ENCODE assay signal across 11 cellular contexts in genomic region chr16:78957328-78958100, GRCh38.
DNase-seq lines count a peak whose midpoint lies in the region; ATAC-seq and TF ChIP-seq lines count a peak whose summit lies in the region.
"Had no signal": no experiment of that assay in that cellular context is flagged by ENCODE, and none has a peak within 500 bp of the region (broad histone marks: within the 10 kb centered on the region; RNA-seq: fewer than 3 reads in every experiment).

No MANE protein-coding gene starts in this region.

- peaks cover 0 to 14% (median 4%) of the 10 kb centered on the region in 3 donors for H3K4me1 Mint-ChIP-seq in T-cell
- H3K4me1 Mint-ChIP-seq: CD14-positive monocyte had no signal

- TF ChIP-seq CTCF in MM.1S (IDR thresholded peaks at IDR 0.05; ENCODE audit: low read length), result no peak

- H3K9me3 ChIP-seq in MM.1S (replicated peaks; ENCODE audit: insufficient read depth, low read length), result no peaks in the 10 kb centered on the region
- H3K9me3 ChIP-seq: suprapubic skin had no signal

- H3K4me2 ChIP-seq in MM.1S (ENCODE audit: low read depth, low read length), result peak overlapping the region; percentile 69

- no peaks in the 10 kb centered on the region for H3K9me3 Mint-ChIP-seq in T-cell

- peak; percentile 62 for DNase-seq in MM.1S
- peak in 2 of 34 experiments; percentile 1 to 3 for DNase-seq in T-cell
- DNase-seq in epithelial cell of prostate (ENCODE audit: low read depth, low spot score), result no peak
- peak; percentile 11 for DNase-seq in stimulated activated CD4-positive, alpha-beta T cell treated with anti-CD3 and anti-CD28 coated beads, Interleukin-2, amount 100 ng/mL, for 4 hours (ENCODE audit: low read depth)
- no peak for DNase-seq in SK-N-DZ (ENCODE audit: low spot score)
- DNase-seq: dorsolateral prefrontal cortex, NCI-H187 had no signal

- POLR2A ChIA-PET in T-cell (lab: Charles Lee), result interaction anchor here in 1 of 2 donors (0.6 kb wide), 1 partner anchor 13 kb away, joined by 3 read pairs; no protein-coding TSS in a partner anchor

- H3K36me3 Mint-ChIP-seq in T-cell, result peaks cover 3% of the 10 kb centered on the region
- H3K36me3 Mint-ChIP-seq: CD14-positive monocyte had no signal

- H3K27ac ChIP-seq in MM.1S (ENCODE audit: low read length) (peak overlapping the region; percentile 79; the same call in 1 of the 2 replicates), epithelial cell of prostate (peak overlapping the region; percentile 11)
- H3K27ac ChIP-seq: dorsolateral prefrontal cortex, suprapubic skin had no signal

- H3F3A ChIP-seq in MM.1S (ENCODE audit: insufficient read depth, low read length), result peaks cover 10% of the 10 kb centered on the region; the same call in 1 of the 2 replicates

- peak overlapping the region; percentile 56 for H2AFZ ChIP-seq in MM.1S (ENCODE audit: low read length)

- no peaks in the 10 kb centered on the region for H3K27me3 Mint-ChIP-seq in T-cell

- H3K4me1 ChIP-seq in MM.1S (ENCODE audit: low read length), result peaks cover 14% of the 10 kb centered on the region

- peak overlapping the region in 1 of 2 donors; percentile 19 for H3K27ac Mint-ChIP-seq in T-cell
- H3K27ac Mint-ChIP-seq: CD14-positive monocyte had no signal

- peak overlapping the region; percentile 6 to 46 (median 7) for H3K4me3 Mint-ChIP-seq in T-cell
- H3K4me3 Mint-ChIP-seq: CD14-positive monocyte had no signal

- H3K27me3 ChIP-seq in MM.1S (replicated peaks; ENCODE audit: insufficient read depth, low read length), result no peaks in the 10 kb centered on the region
- H3K27me3 ChIP-seq: dorsolateral prefrontal cortex, suprapubic skin had no signal

- H3K9ac ChIP-seq in MM.1S (ENCODE audit: low read length), result peak overlapping the region; percentile 42; the same call in 1 of the 2 replicates

- CTCF ChIA-PET in T-cell (lab: Charles Lee), result no interaction called here

- peak overlapping the region; percentile 33; the same call in 1 of the 2 replicates for H3K4me3 ChIP-seq in MM.1S (ENCODE audit: low read length)
- H3K4me3 ChIP-seq: suprapubic skin had no signal

- ATAC-seq in T-cell (replicated peaks in 1 of 4), result peak in 3 of 4 experiments; percentile 34 to 51 (median 40)
- ATAC-seq in HG03469 (IDR thresholded peaks at IDR 0.05; ENCODE audit: unreplicated experiment), result no peak
- ATAC-seq in GM21528 (IDR thresholded peaks at IDR 0.05; ENCODE audit: low FRiP score, unreplicated experiment), result no peak

- H4K20me1 ChIP-seq in MM.1S (ENCODE audit: insufficient read depth, low read length), result no peaks in the 10 kb centered on the region

- H3K36me3 ChIP-seq in MM.1S (replicated peaks; ENCODE audit: insufficient read depth, low read length), result no peaks in the 10 kb centered on the region
- H3K36me3 ChIP-seq: suprapubic skin had no signal

- no peaks in the 10 kb centered on the region for H3K79me2 ChIP-seq in MM.1S (ENCODE audit: low read length)

- H3K9me2 ChIP-seq in MM.1S (replicated peaks; ENCODE audit: insufficient read depth, low read length), result no peaks in the 10 kb centered on the region

Comparison
In these comparisons a context has a peak if more than half of its experiments do, and no peak if none do; other contexts are left out.
1. DNase-seq: peak in MM.1S (single experiment) and stimulated activated CD4-positive, alpha-beta T cell treated with anti-CD3 and anti-CD28 coated beads, Interleukin-2, amount 100 ng/mL, for 4 hours (single experiment); none in epithelial cell of prostate (single experiment) and SK-N-DZ (single experiment).
2. ATAC-seq: peak in T-cell (3 of 4); none in HG03469 (single experiment) and GM21528 (single experiment).